In genomic region chr1:90851711-90852050, GRCh38 we compare ENCODE assay signal across 8 cellular contexts.
A peak's percentile ranks its signal among the peaks of the same experiment; 100 is the strongest.
DNase-seq lines count a peak whose midpoint lies in the region; ATAC-seq, FAIRE-seq and TF ChIP-seq lines count a peak whose summit lies in the region.

No MANE protein-coding gene starts in this region.

- H3K36me3 Mint-ChIP-seq in endodermal cell (ENCODE audit: low read depth), result no peaks in the 10 kb centered on the region

- peaks cover 66% of the 10 kb centered on the region for H3K27me3 Mint-ChIP-seq in endodermal cell (ENCODE audit: insufficient read depth)

- H3K4me1 ChIP-seq in endodermal cell (ENCODE audit: control insufficient read depth, insufficient read depth, low read length) (no peaks in the 10 kb centered on the region), pancreas (no peaks in the 10 kb centered on the region)

- peak overlapping the region; percentile 90 for H3K4me3 ChIP-seq in MG63
- peak overlapping the region; percentile 76 for H3K4me3 ChIP-seq in endodermal cell (ENCODE audit: low read length)
- peak overlapping the region; percentile 53 to 79 (median 73) for H3K4me3 ChIP-seq in pancreas

- peak overlapping the region; percentile 65 for H3K4me3 Mint-ChIP-seq in endodermal cell

- no peak overlapping the region for H3K27ac ChIP-seq in endodermal cell (ENCODE audit: low read depth, low read length)
- no peak overlapping the region for H3K27ac ChIP-seq in pancreas

- no peaks in the 10 kb centered on the region for H3K9me3 ChIP-seq in MG63
- no peaks in the 10 kb centered on the region for H3K9me3 ChIP-seq in endodermal cell (ENCODE audit: control insufficient read depth, low read length)
- no peaks in the 10 kb centered on the region for H3K9me3 ChIP-seq in pancreas

- no peak for TF ChIP-seq CTCF in endodermal cell (conservative IDR thresholded peaks at IDR 0.05)
- peak in 2 of 4 donors; percentile 3 to 14 for TF ChIP-seq CTCF in pancreas (IDR thresholded peaks at IDR 0.05)

- H3K36me3 ChIP-seq in MG63 (no peaks in the 10 kb centered on the region), endodermal cell (ENCODE audit: control insufficient read depth, insufficient read depth, low read length) (no peaks in the 10 kb centered on the region), pancreas (no peaks in the 10 kb centered on the region)

- H3K9ac ChIP-seq in endodermal cell (ENCODE audit: extremely low read depth, low read length, poor library complexity, severe bottlenecking), result no peak overlapping the region

- no peak overlapping the region for H3K27ac Mint-ChIP-seq in endodermal cell

- H3K9me3 Mint-ChIP-seq in endodermal cell, result no peaks in the 10 kb centered on the region

- intact Hi-C loops in pancreas (cut with DNase I), result no loop called here

- no peak for FAIRE-seq in pancreas (lab: Jason Lieb, UNC)

- H3K4me1 Mint-ChIP-seq in endodermal cell, result peaks cover 7% of the 10 kb centered on the region

- DNase-seq in DMS53 (lab: John Stamatoyannopoulos, UW) (peak; percentile 73), MG63 (no peak), endodermal cell (no peak), pancreas (no peak), DMS114 treated with DMSO at 0.1 percent for 48 hours (lab: John Stamatoyannopoulos, UW; ENCODE audit: unreplicated experiment) (no peak), activated gamma-delta T cell treated with Interleukin-2 at 50 U/mL for 16 hours (no peak)

- H3K27me3 ChIP-seq in MG63 (no peaks in the 10 kb centered on the region), endodermal cell (ENCODE audit: control insufficient read depth, insufficient read depth, low read length, poor library complexity, severe bottlenecking) (peaks cover 46% of the 10 kb centered on the region), pancreas (no peaks in the 10 kb centered on the region)

- 0 to 6% methylated on average over 2 to 21 of the region's 21 CpGs for WGBS in endodermal cell (ENCODE audit: insufficient coverage in 1 of 2, insufficient read length in 1 of 2), 2 experiments
- WGBS in pancreas, 2 donors, result 1% methylated on average over 15 to 21 of the region's 21 CpGs

- ATAC-seq in pancreas, result no peak
- ATAC-seq in HG02588 (IDR thresholded peaks at IDR 0.05; ENCODE audit: unreplicated experiment), result no peak
- ATAC-seq in GM21423 (IDR thresholded peaks at IDR 0.05; ENCODE audit: unreplicated experiment), result no peak
